Comparison of ENCODE assay signal across 32 cellular contexts in the genomic region with DNA sequence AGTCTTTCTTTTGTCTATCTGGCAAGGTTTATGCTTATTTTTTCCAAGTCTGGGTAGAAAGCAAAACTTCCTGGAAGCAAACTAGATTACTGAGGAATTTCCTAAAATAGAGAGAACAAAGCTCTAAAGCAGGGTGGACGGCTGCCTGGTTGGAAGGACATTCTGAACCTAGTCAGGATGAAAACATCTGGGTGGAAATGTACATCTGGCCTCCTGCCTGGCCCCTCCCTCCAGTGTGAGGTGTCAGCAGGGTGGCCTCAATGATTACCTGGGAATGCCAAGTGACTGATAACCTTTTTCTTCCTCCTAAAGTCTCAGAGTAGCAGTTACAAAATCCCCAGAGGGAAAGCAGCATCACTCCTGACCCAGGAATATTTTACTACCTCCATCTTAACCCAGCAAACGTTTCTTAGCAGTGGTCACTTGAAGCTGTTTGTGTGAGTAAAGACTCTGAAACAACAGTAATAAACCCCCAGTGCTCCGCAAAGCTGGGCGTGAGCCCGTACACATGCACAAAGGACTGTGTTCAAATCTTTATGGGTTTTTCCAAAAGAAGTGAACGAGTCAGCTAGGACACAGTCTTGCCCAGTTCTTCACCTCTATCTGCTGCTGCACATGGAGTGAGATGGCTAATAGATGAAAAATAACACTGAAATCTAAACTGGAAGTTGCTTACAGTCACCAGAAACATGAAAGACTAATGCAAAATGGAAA. TPM values are rescaled to one million over a fixed set of nuclear protein-coding genes. Genes with fewer than 3 reads are reported as not detected.
DNase-seq lines count a peak whose midpoint lies in the region; ATAC-seq and TF ChIP-seq lines count a peak whose summit lies in the region.
"Had no signal": no experiment of that assay in that cellular context is flagged by ENCODE, and none has a peak within 500 bp of the region (broad histone marks: within the 10 kb centered on the region; RNA-seq: fewer than 3 reads in every experiment).

No MANE protein-coding gene starts in this region.

- peaks cover 89% of the 10 kb centered on the region for H3K36me3 ChIP-seq in right atrium auricular region
- peaks cover 0 to 100% (median 92%) of the 10 kb centered on the region in 9 donors for H3K36me3 ChIP-seq in heart left ventricle

- H3K9me3 ChIP-seq in right atrium auricular region (no peaks in the 10 kb centered on the region), heart left ventricle (no peaks in the 10 kb centered on the region)
- H3K9me3 ChIP-seq: body of pancreas, lower lobe of right lung had no signal

- H3K4me3 ChIP-seq in right atrium auricular region, result no peak overlapping the region
- H3K4me3 ChIP-seq in heart left ventricle, result no peak overlapping the region
- H3K4me3 ChIP-seq: body of pancreas, lower lobe of right lung had no signal

- H3K27ac ChIP-seq in right atrium auricular region (peak overlapping the region in 1 of 2 donors; percentile 22), heart left ventricle (peak overlapping the region in 1 of 12 donors; percentile 14)
- H3K27ac ChIP-seq: body of pancreas, C4-2B, KMS-11, lower lobe of right lung had no signal

- H3K4me1 ChIP-seq in right atrium auricular region (no peaks in the 10 kb centered on the region), heart left ventricle (peaks cover 0 to 9% (median 2%) of the 10 kb centered on the region in 12 donors)
- H3K4me1 ChIP-seq: body of pancreas, lower lobe of right lung had no signal

- intact Hi-C loops in Right ventricle myocardium inferior (cut with DNase I), result no loop called here
- intact Hi-C loops in heart left ventricle (cut with DNase I), result no loop called here
- intact Hi-C loops in sciatic nerve (cut with DNase I), result no loop called here

- DNase-seq in Right ventricle myocardium inferior (ENCODE audit: missing footprints), result no peak
- DNase-seq in right atrium auricular region (ENCODE audit: low spot score), result no peak
- no peak for DNase-seq in heart left ventricle
- no peak for DNase-seq in sciatic nerve (ENCODE audit: low spot score)
- no peak for DNase-seq in SIG-M5 treated with dmso at 0.1 percent for 504 hours (lab: John Stamatoyannopoulos, UW; ENCODE audit: unreplicated experiment)
- no peak for DNase-seq in NCI-H1417 (lab: John Stamatoyannopoulos, UW)
- no peak for DNase-seq in UCSD-AML1 (lab: John Stamatoyannopoulos, UW; ENCODE audit: unreplicated experiment)
- DNase-seq: 8988T; activated CD4-positive, alpha-beta memory T cell treated with anti-CD3 and anti-CD28 coated beads, Interleukin-2, amount 10 ng/mL, durations not matched to agents 7 days and 5 days; activated CD8-positive, alpha-beta memory T cell treated with anti-CD3 and anti-CD28 coated beads, Interleukin-2, amount 50 U/mL, for 4 hours; activated naive CD4-positive, alpha-beta T cell treated with Interleukin-2 at 50 U/mL for 16 hours; body of pancreas; COR-L47; HCEC 1CT; lower lobe of right lung; naive thymus-derived CD8-positive, alpha-beta T cell; NCI-H2081 treated with DMSO at 0.1 percent for 48 hours; NCI-H2227 treated with DMSO at 0.1 percent for 48 hours; NCI-H526; NK-92 treated with Interleukin-12 subunit alpha and Interleukin-12 subunit beta, amount 100 ng/mL, for 24 hours; occipital lobe; PC-3; SHP77 treated with DMSO at 0.1 percent for 48 hours; stimulated activated CD8-positive, alpha-beta memory T cell treated with anti-CD3 and anti-CD28 coated beads, Interleukin-4, amount 100 ng/mL, for 48 hours; stimulated activated naive CD8-positive, alpha-beta T cell treated with anti-CD3 and anti-CD28 coated beads, Interleukin-15, amount 100 ng/mL, for 72 hours had no signal

- H3K27me3 ChIP-seq in right atrium auricular region (no peaks in the 10 kb centered on the region), heart left ventricle (no peaks in the 10 kb centered on the region)
- H3K27me3 ChIP-seq: body of pancreas had no signal

- ATAC-seq in Right ventricle myocardium inferior (peak; percentile 54), heart left ventricle (peak in 3 of 4 donors; percentile 39 to 55 (median 39)), sciatic nerve (peak; percentile 93), HG03520 (IDR thresholded peaks at IDR 0.05; ENCODE audit: unreplicated experiment) (no peak)
- ATAC-seq: body of pancreas; lower lobe of right lung; naive thymus-derived CD8-positive, alpha-beta T cell; PC-3; stimulated activated naive CD8-positive, alpha-beta T cell treated with anti-CD3 and anti-CD28 coated beads, Interleukin-15, amount 100 ng/mL, for 72 hours had no signal

- no peak for TF ChIP-seq POLR2A in heart left ventricle (IDR thresholded peaks at IDR 0.05)

- no peak for TF ChIP-seq CTCF in right atrium auricular region (IDR thresholded peaks at IDR 0.05)
- TF ChIP-seq CTCF in heart left ventricle (IDR thresholded peaks at IDR 0.05), result no peak

- WGBS in heart left ventricle, 4 donors, result 66 to 75% (median 69%) methylated on average over 6 of the region's 6 CpGs

RNA-seq across cellular contexts. Expression of gene ANGPTL7, which starts 18.9 kb away (rescaled TPM):
- 0.51 TPM for total RNA-seq in Right ventricle myocardium inferior
- total RNA-seq in right atrium auricular region, result 1 to 10 TPM; 1.6 to 4.8 TPM
- 1 to 10 TPM in 4 of 9 donors, under 1 TPM in 4, not detected in 1; 0.21 to 2.6 (median 1.0) TPM for total RNA-seq in heart left ventricle
- under 1 TPM; 0.15 to 0.27 TPM for polyA plus RNA-seq in heart left ventricle
- 159 TPM for total RNA-seq in sciatic nerve
- total RNA-seq: activated CD4-positive, alpha-beta memory T cell treated with anti-CD3 and anti-CD28 coated beads, Interleukin-2, amount 10 ng/mL, durations not matched to agents 7 days and 5 days; activated T-helper 1 cell treated with anti-CD3 and anti-CD28 coated beads, Interleukin-12 subunit alpha, Interleukin-12 subunit beta, Interleukin-2, Interleukin-4 antibody, amounts not matched to agents 30 ng/mL and 10 ng/mL and 1 ng/mL, durations not matched to agents 14 hours and 24 hours and 36 hours; endothelial cell of umbilical vein; mononuclear cell; naive thymus-derived CD8-positive, alpha-beta T cell; occipital lobe; PC-3 had no signal
- polyA plus RNA-seq: endothelial cell of umbilical vein; keratinocyte; naive thymus-derived CD8-positive, alpha-beta T cell had no signal

RNA-seq across cellular contexts. Expression of gene MTOR, which starts 54.3 kb away (rescaled TPM):
- 28.4 TPM for total RNA-seq in Right ventricle myocardium inferior
- total RNA-seq in right atrium auricular region, result 10 to 100 TPM; 28.1 to 36.0 TPM
- total RNA-seq in heart left ventricle, result 10 to 100 TPM; 26.3 to 43.6 (median 40.6) TPM
- polyA plus RNA-seq in heart left ventricle, result 10 to 100 TPM; 17.4 to 31.9 TPM
- total RNA-seq in sciatic nerve, result 36.1 TPM

Comparison
In these comparisons a context has a peak if more than half of its experiments do, and no peak if none do; other contexts are left out.
1. RNA of gene ANGPTL7, which starts 18.9 kb away (total RNA-seq): 159 TPM in sciatic nerve (single experiment); 1.6 to 4.8 TPM in right atrium auricular region, 0.51 TPM in Right ventricle myocardium inferior (single experiment) and 0.21 to 2.6 TPM in heart left ventricle; every median in the first group is over 10 times any median in the second.